In the genomic region with DNA sequence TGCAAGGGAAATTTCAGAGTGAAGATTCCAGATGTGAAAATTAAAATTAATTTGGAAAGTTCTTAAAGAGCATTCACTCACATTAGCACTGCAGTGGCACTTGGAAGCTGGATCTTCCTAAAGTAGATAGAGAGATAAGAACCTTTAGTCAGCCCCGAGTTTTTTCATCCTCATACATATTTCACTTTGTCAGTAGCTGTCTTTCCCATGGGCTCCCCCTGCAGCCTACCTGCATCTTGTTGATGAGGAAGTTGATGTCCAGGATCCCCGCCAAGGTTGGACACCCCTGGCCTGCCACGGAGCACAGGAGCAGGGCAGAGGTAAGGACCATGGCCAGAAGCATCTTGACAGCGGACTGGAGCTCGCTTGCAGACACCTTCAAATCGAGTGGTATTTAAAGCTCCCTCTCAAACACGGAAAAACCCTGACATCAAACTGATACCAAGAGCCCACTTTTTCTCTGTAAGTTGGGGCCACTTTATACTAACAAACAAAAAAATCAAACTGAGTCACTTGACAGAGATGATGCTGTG, we compare ENCODE assay signal across 2 cellular contexts.
TF ChIP-seq lines count a peak whose summit lies in the region.

A gene (minus strand): TSS at position 368 of the 533 bp plus-strand sequence. CDS start 25 bp downstream, at position 343.

TF ChIP-seq in HEK293, 187 proteins besides CTCF, POLR2A, EP300 and RAD21:
- TF ChIP-seq, protein P1, sequence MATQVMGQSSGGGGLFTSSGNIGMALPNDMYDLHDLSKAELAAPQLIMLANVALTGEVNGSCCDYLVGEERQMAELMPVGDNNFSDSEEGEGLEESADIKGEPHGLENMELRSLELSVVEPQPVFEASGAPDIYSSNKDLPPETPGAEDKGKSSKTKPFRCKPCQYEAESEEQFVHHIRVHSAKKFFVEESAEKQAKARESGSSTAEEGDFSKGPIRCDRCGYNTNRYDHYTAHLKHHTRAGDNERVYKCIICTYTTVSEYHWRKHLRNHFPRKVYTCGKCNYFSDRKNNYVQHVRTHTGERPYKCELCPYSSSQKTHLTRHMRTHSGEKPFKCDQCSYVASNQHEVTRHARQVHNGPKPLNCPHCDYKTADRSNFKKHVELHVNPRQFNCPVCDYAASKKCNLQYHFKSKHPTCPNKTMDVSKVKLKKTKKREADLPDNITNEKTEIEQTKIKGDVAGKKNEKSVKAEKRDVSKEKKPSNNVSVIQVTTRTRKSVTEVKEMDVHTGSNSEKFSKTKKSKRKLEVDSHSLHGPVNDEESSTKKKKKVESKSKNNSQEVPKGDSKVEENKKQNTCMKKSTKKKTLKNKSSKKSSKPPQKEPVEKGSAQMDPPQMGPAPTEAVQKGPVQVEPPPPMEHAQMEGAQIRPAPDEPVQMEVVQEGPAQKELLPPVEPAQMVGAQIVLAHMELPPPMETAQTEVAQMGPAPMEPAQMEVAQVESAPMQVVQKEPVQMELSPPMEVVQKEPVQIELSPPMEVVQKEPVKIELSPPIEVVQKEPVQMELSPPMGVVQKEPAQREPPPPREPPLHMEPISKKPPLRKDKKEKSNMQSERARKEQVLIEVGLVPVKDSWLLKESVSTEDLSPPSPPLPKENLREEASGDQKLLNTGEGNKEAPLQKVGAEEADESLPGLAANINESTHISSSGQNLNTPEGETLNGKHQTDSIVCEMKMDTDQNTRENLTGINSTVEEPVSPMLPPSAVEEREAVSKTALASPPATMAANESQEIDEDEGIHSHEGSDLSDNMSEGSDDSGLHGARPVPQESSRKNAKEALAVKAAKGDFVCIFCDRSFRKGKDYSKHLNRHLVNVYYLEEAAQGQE (tag by site-specific recombination; IDR thresholded peaks at IDR 0.05) = peak; percentile 83
- TF ChIP-seq ZNF184 (tag by site-specific recombination; IDR thresholded peaks at IDR 0.05) = no peak
TF ChIP-seq in HEK293: peak in this region for 1.

TF ChIP-seq in GM12878, 131 proteins besides CTCF, POLR2A, EP300 and RAD21:
- TF ChIP-seq, protein P1 (IDR thresholded peaks at IDR 0.05; ENCODE audit: low read depth, low read length) = peak; percentile 34; the same call in 1 of the 2 replicates
- TF ChIP-seq BHLHE40 (IDR thresholded peaks at IDR 0.05; ENCODE audit: borderline replicate concordance in 1 of 2, low read depth in 2 of 2, low read length in 1 of 2) = no peak
